ENCODE assay signal across 15 cellular contexts in the genomic region with DNA sequence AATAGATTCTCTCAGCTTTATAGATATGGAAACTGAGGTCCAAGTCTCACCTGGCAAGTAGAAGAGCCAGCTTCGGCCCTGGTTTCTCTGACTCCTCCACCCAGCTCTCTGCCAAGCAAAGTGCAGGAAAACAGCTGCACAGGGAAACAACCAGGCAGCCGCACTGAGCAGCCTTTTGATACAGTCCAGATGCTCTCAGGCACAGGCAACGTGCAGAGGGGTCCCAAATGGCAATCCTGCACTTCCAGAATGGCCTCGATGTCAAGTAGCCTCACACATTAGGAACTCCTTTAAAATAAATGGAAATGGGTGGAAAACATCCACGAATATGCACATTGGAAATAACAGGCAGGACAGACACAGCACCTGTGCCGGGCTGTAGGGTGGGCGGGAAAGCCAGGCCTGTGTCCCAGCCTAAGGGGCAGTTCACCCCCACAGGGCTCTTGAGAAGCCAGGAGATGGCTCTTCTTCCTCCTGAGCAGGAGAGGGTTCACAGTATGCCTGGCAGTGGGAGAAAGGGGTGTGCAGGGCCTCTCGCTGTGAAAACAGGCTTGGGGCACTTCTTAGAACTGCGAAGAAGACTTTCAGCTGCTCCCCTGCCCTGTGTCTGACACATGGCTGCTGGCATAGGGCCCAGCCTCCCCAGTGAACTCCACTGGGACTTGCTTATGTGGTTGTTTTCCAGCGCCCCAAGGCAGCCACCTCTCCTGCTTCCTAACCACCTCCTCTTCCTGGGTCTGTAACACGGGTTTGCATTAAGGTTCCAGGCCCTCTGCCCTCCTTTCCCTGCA.
DNase-seq lines count a peak whose midpoint lies in the region; FAIRE-seq and TF ChIP-seq lines count a peak whose summit lies in the region.
"Had no signal": no experiment of that assay in that cellular context is flagged by ENCODE, and none has a peak within 500 bp of the region (broad histone marks: within the 10 kb centered on the region; RNA-seq: fewer than 3 reads in every experiment).

No MANE protein-coding gene starts in this region.

- H3K9me3 Mint-ChIP-seq in activated naive CD8-positive, alpha-beta T cell treated with anti-CD3 and anti-CD28 coated beads for 36 hours = no peaks in the 10 kb centered on the region

- peaks cover 12% of the 10 kb centered on the region; the same call in 1 of the 2 replicates for H3K27me3 ChIP-seq in MG63
- H3K27me3 ChIP-seq in bronchial epithelial cell (ENCODE audit: control insufficient read depth, insufficient read depth, low read length) = no peaks in the 10 kb centered on the region
- peaks cover 32% of the 10 kb centered on the region for H3K27me3 ChIP-seq in osteoblast (ENCODE audit: insufficient read depth, low read length)
- H3K27me3 ChIP-seq: testis had no signal

- H2AFZ ChIP-seq in osteoblast (ENCODE audit: low read length) = no peak overlapping the region

- no peak for TF ChIP-seq CTCF in bronchial epithelial cell (IDR thresholded peaks at IDR 0.05; ENCODE audit: insufficient read depth, low read length, severe bottlenecking)
- TF ChIP-seq CTCF in osteoblast (IDR thresholded peaks at IDR 0.05; ENCODE audit: extremely low read depth, low read depth, low read length) = no peak

- no peak overlapping the region for H3K27ac Mint-ChIP-seq in activated naive CD8-positive, alpha-beta T cell treated with anti-CD3 and anti-CD28 coated beads for 36 hours
- H3K27ac Mint-ChIP-seq: activated CD8-positive, alpha-beta memory T cell treated with anti-CD3 and anti-CD28 coated beads, Interleukin-2, amount 10 ng/mL, durations not matched to agents 7 days and 5 days; IgD-negative memory B cell had no signal

- H3K4me1 Mint-ChIP-seq in activated naive CD8-positive, alpha-beta T cell treated with anti-CD3 and anti-CD28 coated beads for 36 hours = no peaks in the 10 kb centered on the region
- H3K4me1 Mint-ChIP-seq: activated CD8-positive, alpha-beta memory T cell treated with anti-CD3 and anti-CD28 coated beads, Interleukin-2, amount 10 ng/mL, durations not matched to agents 7 days and 5 days; IgD-negative memory B cell; naive thymus-derived CD8-positive, alpha-beta T cell had no signal

- no peaks in the 10 kb centered on the region for H3K36me3 ChIP-seq in MG63
- H3K36me3 ChIP-seq in bronchial epithelial cell (ENCODE audit: control insufficient read depth, insufficient read depth, low read length) = no peaks in the 10 kb centered on the region
- no peaks in the 10 kb centered on the region for H3K36me3 ChIP-seq in osteoblast (ENCODE audit: insufficient read depth, low read length)

- H3K9me3 ChIP-seq in MG63 (no peaks in the 10 kb centered on the region), osteoblast (ENCODE audit: low read depth, low read length) (no peaks in the 10 kb centered on the region)
- H3K9me3 ChIP-seq: testis had no signal

- H3K79me2 ChIP-seq in osteoblast (ENCODE audit: insufficient read depth, low read length) = no peaks in the 10 kb centered on the region

- H3K4me3 Mint-ChIP-seq in activated naive CD8-positive, alpha-beta T cell treated with anti-CD3 and anti-CD28 coated beads for 36 hours = no peak overlapping the region
- H3K4me3 Mint-ChIP-seq: activated CD8-positive, alpha-beta memory T cell treated with anti-CD3 and anti-CD28 coated beads, Interleukin-2, amount 10 ng/mL, durations not matched to agents 7 days and 5 days; naive thymus-derived CD8-positive, alpha-beta T cell had no signal

- H3K4me2 ChIP-seq in osteoblast (ENCODE audit: insufficient read depth, low read length) = no peak overlapping the region

- no peaks in the 10 kb centered on the region for H4K20me1 ChIP-seq in osteoblast (ENCODE audit: insufficient read depth, low read length)

- no peaks in the 10 kb centered on the region for H3K4me1 ChIP-seq in osteoblast (ENCODE audit: insufficient read depth, low read length)
- H3K4me1 ChIP-seq: testis had no signal

- H3K27me3 Mint-ChIP-seq in activated naive CD8-positive, alpha-beta T cell treated with anti-CD3 and anti-CD28 coated beads for 36 hours = peaks cover 22% of the 10 kb centered on the region

- no peaks in the 10 kb centered on the region for H3K36me3 Mint-ChIP-seq in activated naive CD8-positive, alpha-beta T cell treated with anti-CD3 and anti-CD28 coated beads for 36 hours
- H3K36me3 Mint-ChIP-seq: activated CD8-positive, alpha-beta memory T cell treated with anti-CD3 and anti-CD28 coated beads, Interleukin-2, amount 10 ng/mL, durations not matched to agents 7 days and 5 days; naive thymus-derived CD8-positive, alpha-beta T cell had no signal

- FAIRE-seq in bronchial epithelial cell (lab: Jason Lieb, UNC) = no peak

- H3K4me3 ChIP-seq in MG63 (no peak overlapping the region), bronchial epithelial cell (ENCODE audit: low read depth, low read length) (no peak overlapping the region), osteoblast (ENCODE audit: insufficient read depth, low read length) (no peak overlapping the region)
- H3K4me3 ChIP-seq: testis had no signal

- no peak overlapping the region for H3K27ac ChIP-seq in osteoblast (ENCODE audit: low read depth, low read length)
- H3K27ac ChIP-seq: testis had no signal

- DNase-seq in NCI-H345 (lab: John Stamatoyannopoulos, UW) (peak; percentile 0), NCI-H345 treated with DMSO at 0.1 percent for 48 hours (lab: John Stamatoyannopoulos, UW; ENCODE audit: unreplicated experiment) (no peak), MG63 (peak; percentile 30), bronchial epithelial cell (ENCODE audit: low read depth) (peak; percentile 29), osteoblast (ENCODE audit: insufficient read length, low spot score, missing footprints) (peak; percentile 53), medulla oblongata (ENCODE audit: extremely low spot score) (no peak), AG08395 (ENCODE audit: low spot score) (no peak)
- DNase-seq in activated naive CD8-positive, alpha-beta T cell treated with anti-CD3 and anti-CD28 coated beads for 36 hours = no peak
- DNase-seq: activated CD4-positive, CD25-positive, alpha-beta regulatory T cell; activated CD8-positive, alpha-beta memory T cell treated with anti-CD3 and anti-CD28 coated beads, Interleukin-2, amount 10 ng/mL, durations not matched to agents 7 days and 5 days; naive thymus-derived CD8-positive, alpha-beta T cell; NCI-H1417; NCI-H524; testis had no signal

Comparison
In these comparisons a context has a peak if more than half of its experiments do, and no peak if none do; other contexts are left out.
1. DNase-seq: peak in NCI-H345 (single experiment), MG63 (single experiment), bronchial epithelial cell (single experiment) and osteoblast (single experiment); none in NCI-H345 treated with DMSO at 0.1 percent for 48 hours (single experiment), medulla oblongata (single experiment), AG08395 (single experiment) and activated naive CD8-positive, alpha-beta T cell treated with anti-CD3 and anti-CD28 coated beads for 36 hours (single experiment).